In genomic region chr10:132489053-132489703, GRCh38 we compare ENCODE assay signal across 15 cellular contexts. TPM values are rescaled to one million over a fixed set of nuclear protein-coding genes. Genes with fewer than 3 reads are reported as not detected.
DNase-seq lines count a peak whose midpoint lies in the region; TF ChIP-seq lines count a peak whose summit lies in the region.
"Had no signal": no experiment of that assay in that cellular context is flagged by ENCODE, and none has a peak within 500 bp of the region (broad histone marks: within the 10 kb centered on the region; RNA-seq: fewer than 3 reads in every experiment).

No MANE protein-coding gene starts in this region.

- no peak overlapping the region for H3K27ac ChIP-seq in Peyer's patch
- H3K27ac ChIP-seq: ovary, SJCRH30 had no signal

- H3K27me3 ChIP-seq in Peyer's patch: no peaks in the 10 kb centered on the region
- H3K27me3 ChIP-seq: ovary, SJCRH30 had no signal

- TF ChIP-seq POLR2A in Peyer's patch (IDR thresholded peaks at IDR 0.05): no peak

- H3K4me1 ChIP-seq in Peyer's patch: no peaks in the 10 kb centered on the region
- H3K4me1 ChIP-seq: SJCRH30 had no signal

- DNase-seq in ELR (ENCODE audit: low read depth) (peak; percentile 28), Peyer's patch (peak in 2 of 3 donors; percentile 24 to 25), fibroblast of the aortic adventitia (ENCODE audit: low read depth) (peak; percentile 49), smooth muscle cell of the brain vasculature (ENCODE audit: low read depth, low spot score) (peak; percentile 73), NCI-H2227 (lab: John Stamatoyannopoulos, UW; ENCODE audit: unreplicated experiment) (no peak), retina (no peak), midbrain (lab: John Stamatoyannopoulos, UW) (no peak), NOMO-1 treated with DMSO at 0.1 percent for 48 hours (lab: John Stamatoyannopoulos, UW; ENCODE audit: unreplicated experiment) (no peak)
- DNase-seq: activated CD4-positive, alpha-beta T cell treated with anti-CD3 and anti-CD28 coated beads, Interleukin-2, amount 50 U/mL, for 4 hours; amygdala; foreskin melanocyte; NCI-H1048; SJCRH30; trophoblast cell had no signal

- H3K4me3 ChIP-seq in Peyer's patch (no peak overlapping the region), fibroblast of the aortic adventitia (ENCODE audit: low read depth, low read length) (no peak overlapping the region)
- H3K4me3 ChIP-seq: ovary, SJCRH30 had no signal

- no peaks in the 10 kb centered on the region for H3K36me3 ChIP-seq in Peyer's patch
- H3K36me3 ChIP-seq: ovary, SJCRH30 had no signal

- TF ChIP-seq CTCF in Peyer's patch (IDR thresholded peaks at IDR 0.05): no peak
- no peak for TF ChIP-seq CTCF in fibroblast of the aortic adventitia (IDR thresholded peaks at IDR 0.05; ENCODE audit: insufficient read depth, low read length)

- H3K9me3 ChIP-seq in Peyer's patch: no peaks in the 10 kb centered on the region
- H3K9me3 ChIP-seq: ovary, SJCRH30 had no signal

RNA-seq across cellular contexts. Expression of gene INPP5A, which starts 48.4 kb away (rescaled TPM):
- total RNA-seq in Peyer's patch: 10 to 100 TPM; 33.8 to 76.4 (median 38.1) TPM
- 13.1 and 36.8 TPM in 2 replicates for total RNA-seq in fibroblast of the aortic adventitia (ENCODE audit: low replicate concordance)

Comparison
In these comparisons a context has a peak if more than half of its experiments do, and no peak if none do; other contexts are left out.
1. DNase-seq: peak in ELR (single experiment), Peyer's patch (2 of 3), fibroblast of the aortic adventitia (single experiment) and smooth muscle cell of the brain vasculature (single experiment); none in NCI-H2227 (single experiment), retina (single experiment), midbrain (single experiment) and NOMO-1 treated with DMSO at 0.1 percent for 48 hours (single experiment).